1 cellular context compared by ENCODE assay signal in genomic region chr19:2983351-2984195, GRCh38.
TF ChIP-seq lines count a peak whose summit lies in the region.

No MANE protein-coding gene starts in this region.

TF ChIP-seq in GM12878, 131 proteins besides CTCF, POLR2A, EP300 and RAD21:
- TF ChIP-seq YBX1 (IDR thresholded peaks at IDR 0.05) (no peak), HDAC6 (IDR thresholded peaks at IDR 0.05; ENCODE audit: unreplicated experiment) (no peak), MTA2 (IDR thresholded peaks at IDR 0.05; ENCODE audit: low read depth) (no peak), SPI1 (IDR thresholded peaks at IDR 0.05; ENCODE audit: borderline replicate concordance, insufficient read depth, low read depth, low read length) (peak; percentile 40; the same call in 1 of the 2 replicates), SP1 (IDR thresholded peaks at IDR 0.05; ENCODE audit: low read depth, low read length) (peak; percentile 31)
- TF ChIP-seq, protein P1, sequence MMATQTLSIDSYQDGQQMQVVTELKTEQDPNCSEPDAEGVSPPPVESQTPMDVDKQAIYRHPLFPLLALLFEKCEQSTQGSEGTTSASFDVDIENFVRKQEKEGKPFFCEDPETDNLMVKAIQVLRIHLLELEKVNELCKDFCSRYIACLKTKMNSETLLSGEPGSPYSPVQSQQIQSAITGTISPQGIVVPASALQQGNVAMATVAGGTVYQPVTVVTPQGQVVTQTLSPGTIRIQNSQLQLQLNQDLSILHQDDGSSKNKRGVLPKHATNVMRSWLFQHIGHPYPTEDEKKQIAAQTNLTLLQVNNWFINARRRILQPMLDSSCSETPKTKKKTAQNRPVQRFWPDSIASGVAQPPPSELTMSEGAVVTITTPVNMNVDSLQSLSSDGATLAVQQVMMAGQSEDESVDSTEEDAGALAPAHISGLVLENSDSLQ (IDR thresholded peaks at IDR 0.05) = peak; percentile 40; the same call in 1 of the 2 replicates
- TF ChIP-seq, protein P2, sequence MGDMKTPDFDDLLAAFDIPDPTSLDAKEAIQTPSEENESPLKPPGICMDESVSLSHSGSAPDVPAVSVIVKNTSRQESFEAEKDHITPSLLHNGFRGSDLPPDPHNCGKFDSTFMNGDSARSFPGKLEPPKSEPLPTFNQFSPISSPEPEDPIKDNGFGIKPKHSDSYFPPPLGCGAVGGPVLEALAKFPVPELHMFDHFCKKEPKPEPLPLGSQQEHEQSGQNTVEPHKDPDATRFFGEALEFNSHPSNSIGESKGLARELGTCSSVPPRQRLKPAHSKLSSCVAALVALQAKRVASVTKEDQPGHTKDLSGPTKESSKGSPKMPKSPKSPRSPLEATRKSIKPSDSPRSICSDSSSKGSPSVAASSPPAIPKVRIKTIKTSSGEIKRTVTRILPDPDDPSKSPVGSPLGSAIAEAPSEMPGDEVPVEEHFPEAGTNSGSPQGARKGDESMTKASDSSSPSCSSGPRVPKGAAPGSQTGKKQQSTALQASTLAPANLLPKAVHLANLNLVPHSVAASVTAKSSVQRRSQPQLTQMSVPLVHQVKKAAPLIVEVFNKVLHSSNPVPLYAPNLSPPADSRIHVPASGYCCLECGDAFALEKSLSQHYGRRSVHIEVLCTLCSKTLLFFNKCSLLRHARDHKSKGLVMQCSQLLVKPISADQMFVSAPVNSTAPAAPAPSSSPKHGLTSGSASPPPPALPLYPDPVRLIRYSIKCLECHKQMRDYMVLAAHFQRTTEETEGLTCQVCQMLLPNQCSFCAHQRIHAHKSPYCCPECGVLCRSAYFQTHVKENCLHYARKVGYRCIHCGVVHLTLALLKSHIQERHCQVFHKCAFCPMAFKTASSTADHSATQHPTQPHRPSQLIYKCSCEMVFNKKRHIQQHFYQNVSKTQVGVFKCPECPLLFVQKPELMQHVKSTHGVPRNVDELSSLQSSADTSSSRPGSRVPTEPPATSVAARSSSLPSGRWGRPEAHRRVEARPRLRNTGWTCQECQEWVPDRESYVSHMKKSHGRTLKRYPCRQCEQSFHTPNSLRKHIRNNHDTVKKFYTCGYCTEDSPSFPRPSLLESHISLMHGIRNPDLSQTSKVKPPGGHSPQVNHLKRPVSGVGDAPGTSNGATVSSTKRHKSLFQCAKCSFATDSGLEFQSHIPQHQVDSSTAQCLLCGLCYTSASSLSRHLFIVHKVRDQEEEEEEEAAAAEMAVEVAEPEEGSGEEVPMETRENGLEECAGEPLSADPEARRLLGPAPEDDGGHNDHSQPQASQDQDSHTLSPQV (IDR thresholded peaks at IDR 0.05) = no peak
TF ChIP-seq in GM12878: peak in this region for 3.
